In the genomic region with DNA sequence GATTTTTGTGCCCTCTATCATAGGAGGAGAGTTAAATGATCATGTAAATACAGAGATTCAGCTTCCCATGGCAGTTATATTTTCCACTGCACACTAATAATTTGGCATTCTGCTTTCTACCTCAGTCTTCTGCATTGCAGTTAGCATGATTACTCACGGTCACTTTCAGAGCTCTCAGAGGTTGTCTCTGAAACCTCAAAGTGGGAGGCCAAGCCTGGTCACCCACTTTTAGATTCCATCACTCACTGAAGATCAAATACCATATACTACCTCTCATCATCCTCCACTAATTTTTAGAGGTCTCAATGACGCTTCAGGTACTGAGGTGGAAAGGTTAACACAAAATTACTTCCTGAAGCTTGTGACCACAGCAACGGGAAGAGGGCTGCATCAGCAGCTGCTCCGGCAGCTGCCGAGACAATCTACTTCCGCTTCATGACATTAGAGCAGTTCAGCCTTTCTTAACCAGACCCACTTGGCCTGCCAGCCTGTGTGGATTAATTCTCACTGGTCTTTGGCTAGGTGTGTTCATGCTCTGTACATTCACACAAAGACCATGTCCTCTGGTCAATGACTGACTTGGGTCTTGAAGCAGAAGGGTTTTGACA, we compare ENCODE assay signal across 18 cellular contexts.
"Had no signal": no experiment of that assay in that cellular context is flagged by ENCODE, and none has a peak within 500 bp of the region (broad histone marks: within the 10 kb centered on the region; RNA-seq: fewer than 3 reads in every experiment).

No MANE protein-coding gene starts in this region.

- H3K4me3 ChIP-seq: colonic mucosa, mucosa of descending colon, ovary, thoracic aorta had no signal

- DNase-seq: activated B cell treated with CpG ODN at 0.5 μM for 24 hours; activated CD4-positive, alpha-beta T cell treated with anti-CD3 and anti-CD28 coated beads, Interleukin-2, amount 10 ng/mL, durations not matched to agents 24 days and 14 days; activated CD8-positive, alpha-beta memory T cell treated with anti-CD3 and anti-CD28 coated beads, Interleukin-2, amount 50 U/mL, for 48 hours; activated CD8-positive, alpha-beta T cell treated with anti-CD3 and anti-CD28 coated beads, Interleukin-2, amount 10 ng/mL, durations not matched to agents 7 days and 5 days; activated gamma-delta T cell; activated T-cell treated with anti-CD3 and anti-CD28 coated beads, Interleukin-2, amount 50 U/mL, for 72 hours; caudate nucleus; colonic mucosa; mucosa of descending colon; naive thymus-derived CD4-positive, alpha-beta T cell; ovary; stimulated activated CD4-positive, alpha-beta T cell treated with anti-CD3 and anti-CD28 coated beads, Interleukin-1b, Interleukin-23, amount 100 ng/mL, for 48 hours had no signal

- ATAC-seq: activated CD8-positive, alpha-beta T cell treated with anti-CD3 and anti-CD28 coated beads, Interleukin-2, amount 10 ng/mL, durations not matched to agents 7 days and 5 days; activated naive CD4-positive, alpha-beta T cell treated with anti-CD3 and anti-CD28 coated beads, Interleukin-2, amount 50 U/mL, for 72 hours; activated T-cell treated with anti-CD3 and anti-CD28 coated beads, Interleukin-2, amount 50 U/mL, for 72 hours; esophagus mucosa; mucosa of descending colon; naive thymus-derived CD4-positive, alpha-beta T cell; stimulated activated effector memory CD8-positive, alpha-beta T cell treated with anti-CD3 and anti-CD28 coated beads, Interleukin-12 subunit alpha, Interleukin-12 subunit beta, amount 100 ng/mL, for 72 hours had no signal

- H3K27me3 ChIP-seq: colonic mucosa, ovary had no signal

- H3K36me3 ChIP-seq: colonic mucosa, ovary, thoracic aorta had no signal

- FAIRE-seq: islet of Langerhans, TTC549 had no signal
